ENCODE assay signal across 33 cellular contexts in the genomic region with DNA sequence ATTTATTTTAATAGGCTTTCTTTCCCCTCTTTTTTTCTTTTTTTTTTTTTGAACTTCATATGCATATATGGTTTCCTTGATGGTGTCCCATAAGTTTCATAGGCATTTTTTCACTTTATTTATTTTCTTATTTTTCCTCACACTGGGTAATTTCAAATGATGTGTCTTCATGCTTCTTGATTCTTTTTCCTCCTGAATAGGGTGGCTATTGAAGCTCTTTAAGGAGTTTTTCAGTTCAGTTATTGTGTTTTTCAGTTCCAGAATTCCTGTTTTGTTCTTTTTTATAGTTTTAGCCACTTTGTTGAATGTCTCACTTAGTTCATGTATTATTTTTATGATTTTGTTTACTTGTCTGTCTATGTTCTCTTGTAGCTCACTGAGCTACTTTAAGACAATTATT.
"Had no signal": no experiment of that assay in that cellular context is flagged by ENCODE, and none has a peak within 500 bp of the region (broad histone marks: within the 10 kb centered on the region; RNA-seq: fewer than 3 reads in every experiment).

No MANE protein-coding gene starts in this region.

- H3K4me3 Mint-ChIP-seq: activated CD4-positive, alpha-beta memory T cell treated with anti-CD3 and anti-CD28 coated beads for 36 hours; activated CD4-positive, alpha-beta T cell treated with anti-CD3 and anti-CD28 coated beads for 36 hours; activated CD4-positive, alpha-beta T cell treated with anti-CD3 and anti-CD28 coated beads, Interleukin-2, amount 10 ng/mL, durations not matched to agents 24 days and 14 days; activated CD8-positive, alpha-beta memory T cell treated with anti-CD3 and anti-CD28 coated beads, Interleukin-2, amount 10 ng/mL, durations not matched to agents 7 days and 5 days; activated CD8-positive, alpha-beta T cell treated with anti-CD3 and anti-CD28 coated beads, Interleukin-2, amount 10 ng/mL, durations not matched to agents 7 days and 5 days; activated naive CD4-positive, alpha-beta T cell treated with anti-CD3 and anti-CD28 coated beads, Interleukin-2, amount 10 ng/mL, durations not matched to agents 7 days and 5 days; activated naive CD8-positive, alpha-beta T cell; activated T-helper 1 cell treated with anti-CD3 and anti-CD28 coated beads, Interleukin-12 subunit alpha, Interleukin-12 subunit beta, Interleukin-2, Interleukin-4 antibody, amounts not matched to agents 30 ng/mL and 10 ng/mL and 1 ng/mL, durations not matched to agents 14 hours and 24 hours and 36 hours; brain; T-cell; T-helper 1 cell treated with Interleukin-12 subunit alpha and Interleukin-12 subunit beta and Interleukin-4 antibody, amounts not matched to agents 30 μg/mL and 1 μg/mL, for 36 hours had no signal

- H3K4me3 ChIP-seq: ascending aorta, breast epithelium, cardiac muscle cell, colonic mucosa, gastrocnemius medialis, heart left ventricle had no signal

- ATAC-seq: activated CD4-positive, alpha-beta T cell treated with anti-CD3 and anti-CD28 coated beads for 36 hours; activated CD8-positive, alpha-beta memory T cell treated with anti-CD3 and anti-CD28 coated beads, Interleukin-2, amount 10 ng/mL, durations not matched to agents 7 days and 5 days; activated CD8-positive, alpha-beta T cell treated with anti-CD3 and anti-CD28 coated beads, Interleukin-2, amount 10 ng/mL, durations not matched to agents 7 days and 5 days; gastrocnemius medialis; heart left ventricle; T-cell had no signal

- H3K9me3 ChIP-seq: colonic mucosa had no signal

- H3K27ac Mint-ChIP-seq: activated CD4-positive, alpha-beta memory T cell treated with anti-CD3 and anti-CD28 coated beads for 36 hours; activated CD4-positive, alpha-beta T cell treated with anti-CD3 and anti-CD28 coated beads for 36 hours; activated CD4-positive, alpha-beta T cell treated with anti-CD3 and anti-CD28 coated beads, Interleukin-2, amount 10 ng/mL, durations not matched to agents 24 days and 14 days; activated CD8-positive, alpha-beta memory T cell treated with anti-CD3 and anti-CD28 coated beads, Interleukin-2, amount 10 ng/mL, durations not matched to agents 7 days and 5 days; activated CD8-positive, alpha-beta T cell treated with anti-CD3 and anti-CD28 coated beads, Interleukin-2, amount 10 ng/mL, durations not matched to agents 7 days and 5 days; activated naive CD4-positive, alpha-beta T cell treated with anti-CD3 and anti-CD28 coated beads, Interleukin-2, amount 10 ng/mL, durations not matched to agents 7 days and 5 days; activated T-helper 1 cell treated with anti-CD3 and anti-CD28 coated beads, Interleukin-12 subunit alpha, Interleukin-12 subunit beta, Interleukin-2, Interleukin-4 antibody, amounts not matched to agents 30 ng/mL and 10 ng/mL and 1 ng/mL, durations not matched to agents 14 hours and 24 hours and 36 hours; activated T-helper 2 cell treated with anti-CD3 and anti-CD28 coated beads, Interferon-gamma antibody, Interleukin-2, Interleukin-4, amounts not matched to agents 10 μg/mL and 5 μg/mL and 100 μg/mL, durations not matched to agents 14 hours and 24 hours and 36 hours; brain; T-helper 1 cell treated with Interleukin-12 subunit alpha and Interleukin-12 subunit beta and Interleukin-4 antibody, amounts not matched to agents 30 μg/mL and 1 μg/mL, for 36 hours had no signal

- DNase-seq: activated CD4-positive, alpha-beta memory T cell treated with anti-CD3 and anti-CD28 coated beads for 36 hours; activated CD4-positive, alpha-beta T cell treated with anti-CD3 and anti-CD28 coated beads for 36 hours; activated CD4-positive, alpha-beta T cell treated with anti-CD3 and anti-CD28 coated beads, Interleukin-2, amount 10 ng/mL, durations not matched to agents 24 days and 14 days; activated CD4-positive, CD25-positive, alpha-beta regulatory T cell; activated CD4-positive, CD25-positive, alpha-beta regulatory T cell treated with anti-CD3 and anti-CD28 coated beads, Interleukin-2, amount 50 U/mL, for 72 hours; activated CD8-positive, alpha-beta memory T cell treated with anti-CD3 and anti-CD28 coated beads, Interleukin-2, amount 10 ng/mL, durations not matched to agents 7 days and 5 days; activated CD8-positive, alpha-beta memory T cell treated with anti-CD3 and anti-CD28 coated beads, Interleukin-2, amount 50 U/mL, for 4 hours; activated CD8-positive, alpha-beta T cell treated with anti-CD3 and anti-CD28 coated beads, Interleukin-2, amount 10 ng/mL, durations not matched to agents 7 days and 5 days; activated effector memory CD4-positive, alpha-beta T cell treated with anti-CD3 and anti-CD28 coated beads, Interleukin-2, amount 50 U/mL, for 16 hours; activated naive CD4-positive, alpha-beta T cell treated with anti-CD3 and anti-CD28 coated beads, Interleukin-2, amount 10 ng/mL, durations not matched to agents 7 days and 5 days; activated T-cell treated with anti-CD3 and anti-CD28 coated beads, Interleukin-2, amount 50 U/mL, for 1 hour; activated T-cell treated with anti-CD3 and anti-CD28 coated beads, Interleukin-2, amount 50 U/mL, for 48 hours; central memory CD4-positive, alpha-beta T cell; cerebellar nuclear complex; colonic mucosa; effector CD8-positive, alpha-beta T cell; foreskin fibroblast; gastrocnemius medialis; glutamatergic neuron; heart left ventricle; SW 1271; T-cell; T-helper 9 cell had no signal

- H3K4me1 ChIP-seq: breast epithelium, colonic mucosa, gastrocnemius medialis had no signal

- H3K27ac ChIP-seq: breast epithelium, cardiac muscle cell, colonic mucosa, gastrocnemius medialis, heart left ventricle had no signal

- H3K36me3 ChIP-seq: ascending aorta, breast epithelium, cardiac muscle cell, colonic mucosa, gastrocnemius medialis, heart left ventricle had no signal

- H3K36me3 Mint-ChIP-seq: brain had no signal

- FAIRE-seq: endometrium, endothelial cell of umbilical vein had no signal

- H3K4me1 Mint-ChIP-seq: activated CD8-positive, alpha-beta memory T cell treated with anti-CD3 and anti-CD28 coated beads, Interleukin-2, amount 10 ng/mL, durations not matched to agents 7 days and 5 days; brain had no signal

- H3K27me3 Mint-ChIP-seq: activated CD4-positive, alpha-beta memory T cell treated with anti-CD3 and anti-CD28 coated beads for 36 hours; activated CD4-positive, alpha-beta T cell treated with anti-CD3 and anti-CD28 coated beads for 36 hours; activated CD4-positive, alpha-beta T cell treated with anti-CD3 and anti-CD28 coated beads, Interleukin-2, amount 10 ng/mL, durations not matched to agents 24 days and 14 days; activated CD8-positive, alpha-beta memory T cell treated with anti-CD3 and anti-CD28 coated beads, Interleukin-2, amount 10 ng/mL, durations not matched to agents 7 days and 5 days; activated naive CD4-positive, alpha-beta T cell treated with anti-CD3 and anti-CD28 coated beads, Interleukin-2, amount 10 ng/mL, durations not matched to agents 7 days and 5 days; activated naive CD8-positive, alpha-beta T cell; brain; T-cell had no signal

- H3K27me3 ChIP-seq: ascending aorta, breast epithelium, cardiac muscle cell, colonic mucosa, gastrocnemius medialis, heart left ventricle had no signal
